ENCODE assay signal across 14 cellular contexts in the genomic region with DNA sequence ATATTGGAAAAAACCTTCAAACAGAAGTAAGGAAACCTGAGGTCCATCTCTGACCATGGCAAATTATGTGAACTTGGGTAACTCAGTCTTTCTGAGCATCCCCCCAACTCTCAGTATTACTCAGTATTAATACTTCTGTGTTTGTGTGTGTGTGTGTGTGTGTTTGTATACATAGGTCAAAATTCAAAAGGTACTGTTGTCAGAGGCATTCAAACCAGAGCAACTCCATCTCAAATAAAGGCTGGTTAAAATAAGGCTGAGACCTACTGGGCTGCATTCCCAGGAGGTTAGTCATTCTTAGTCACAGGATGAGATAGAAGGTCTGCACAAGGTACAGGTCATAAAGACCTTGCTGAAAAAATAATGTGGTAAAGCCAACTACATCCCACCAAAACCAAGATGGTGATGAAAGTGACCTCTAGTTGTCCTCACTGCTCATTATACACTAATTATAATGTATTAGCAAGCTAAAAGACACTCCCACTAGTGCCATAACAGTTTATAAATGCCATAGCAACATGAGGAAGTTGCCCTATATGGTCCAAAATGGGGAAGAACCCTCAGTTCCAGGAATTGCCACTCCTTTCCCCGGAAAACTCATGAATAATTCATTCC. TPM values are rescaled to one million over a fixed set of nuclear protein-coding genes. Genes with fewer than 3 reads are reported as not detected.
DNase-seq lines count a peak whose midpoint lies in the region; ATAC-seq and TF ChIP-seq lines count a peak whose summit lies in the region.
"Had no signal": no experiment of that assay in that cellular context is flagged by ENCODE, and none has a peak within 500 bp of the region (broad histone marks: within the 10 kb centered on the region; RNA-seq: fewer than 3 reads in every experiment).

No MANE protein-coding gene starts in this region.

- H3K36me3 Mint-ChIP-seq in type B pancreatic cell = no peaks in the 10 kb centered on the region

- ATAC-seq in GM19035 (IDR thresholded peaks at IDR 0.05; ENCODE audit: unreplicated experiment) (no peak), GM21515 (IDR thresholded peaks at IDR 0.05; ENCODE audit: unreplicated experiment) (no peak)

- H3K9me3 Mint-ChIP-seq in type B pancreatic cell = peaks cover 6% of the 10 kb centered on the region

- H3K4me3 Mint-ChIP-seq in type B pancreatic cell = no peak overlapping the region

- H3K4me3 ChIP-seq in fibroblast of mammary gland (ENCODE audit: control insufficient read depth, low read depth, low read length) = no peak overlapping the region
- H3K4me3 ChIP-seq in skeletal muscle satellite cell (ENCODE audit: low read length) = no peak overlapping the region
- H3K4me3 ChIP-seq: skin epidermis had no signal

- H3K4me1 ChIP-seq in skeletal muscle satellite cell (ENCODE audit: control insufficient read depth, insufficient read depth, low read length) = peaks cover 30% of the 10 kb centered on the region

- no peak overlapping the region for H3K27ac Mint-ChIP-seq in type B pancreatic cell

- DNase-seq in NOMO-1 treated with DMSO at 0.1 percent for 48 hours (lab: John Stamatoyannopoulos, UW; ENCODE audit: unreplicated experiment) (peak; percentile 8), NOMO-1 (lab: John Stamatoyannopoulos, UW; ENCODE audit: unreplicated experiment in 2 of 2) (no peak), SW 1271 (lab: John Stamatoyannopoulos, UW) (peak; percentile 44 to 86), fibroblast of mammary gland (ENCODE audit: low read depth) (peak; percentile 92), type B pancreatic cell (ENCODE audit: extremely low spot score, unreplicated experiment) (no peak)
- DNase-seq: 8988T; activated CD4-positive, alpha-beta T cell treated with anti-CD3 and anti-CD28 coated beads for 1 hour; aorta; NCI-H526; substantia nigra had no signal

- no peaks in the 10 kb centered on the region for H3K4me1 Mint-ChIP-seq in type B pancreatic cell (ENCODE audit: unreplicated experiment)

- no peaks in the 10 kb centered on the region for H3K9me3 ChIP-seq in skeletal muscle satellite cell (replicated peaks; ENCODE audit: low read length)

- H3K36me3 ChIP-seq in skeletal muscle satellite cell (ENCODE audit: insufficient read depth, low read length) = no peaks in the 10 kb centered on the region

- TF ChIP-seq CTCF in fibroblast of mammary gland (conservative IDR thresholded peaks at IDR 0.05; ENCODE audit: control insufficient read depth, insufficient read depth, low read depth, low read length) = no peak
- TF ChIP-seq CTCF in type B pancreatic cell (conservative IDR thresholded peaks at IDR 0.05) = no peak

- peak overlapping the region; percentile 14 for H3K9ac ChIP-seq in skeletal muscle satellite cell (ENCODE audit: low read depth, low read length)

- H3K27me3 ChIP-seq in skeletal muscle satellite cell (ENCODE audit: control insufficient read depth, insufficient read depth, low read length) = peaks cover 18% of the 10 kb centered on the region

- no peaks in the 10 kb centered on the region for H3K27me3 Mint-ChIP-seq in type B pancreatic cell

- H3K4me2 ChIP-seq in skeletal muscle satellite cell (ENCODE audit: low read length) = peak overlapping the region; percentile 24

RNA-seq across cellular contexts. Expression of a gene that starts 33.3 kb away (rescaled TPM):
- not detected in 2 replicates for total RNA-seq in skeletal muscle satellite cell (2012; rRNA removed)
- total RNA-seq in type B pancreatic cell (ENCODE audit: low replicate concordance) = not detected in 2 replicates

Comparison
In these comparisons a context has a peak if more than half of its experiments do, and no peak if none do; other contexts are left out.
1. DNase-seq: peak in NOMO-1 treated with DMSO at 0.1 percent for 48 hours (single experiment), SW 1271 (2 of 2) and fibroblast of mammary gland (single experiment); none in NOMO-1 (0 of 2) and type B pancreatic cell (single experiment).